Comparison of ENCODE assay signal across 4 cellular contexts in the genomic region with DNA sequence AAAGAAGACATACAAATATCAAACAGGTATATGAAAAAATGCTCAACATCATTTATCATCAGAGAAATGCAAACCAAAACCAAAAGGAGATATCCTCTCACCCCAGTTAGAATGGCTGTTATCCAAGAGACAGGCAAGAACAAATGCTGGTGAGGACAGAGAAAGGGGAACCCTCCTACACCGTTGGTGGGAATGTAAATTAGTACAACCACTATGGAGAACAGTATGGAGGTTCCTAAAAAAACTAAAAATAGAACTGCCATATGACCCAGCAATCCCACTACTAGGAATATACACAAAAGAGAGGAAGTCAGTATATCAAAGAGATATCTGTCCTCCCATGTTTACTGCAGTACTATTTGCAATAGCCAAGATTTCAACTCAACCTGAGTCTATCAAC.
"Had no signal": no experiment of that assay in that cellular context is flagged by ENCODE, and none has a peak within 500 bp of the region (broad histone marks: within the 10 kb centered on the region; RNA-seq: fewer than 3 reads in every experiment).

No MANE protein-coding gene starts in this region.

- DNase-seq: H9, HCEC 1CT, KBM-7 had no signal

- ATAC-seq: GM23338 had no signal

- H3K4me3 ChIP-seq: GM23338 had no signal
